In genomic region chr2:180017764-180018163, GRCh38 we compare ENCODE assay signal across 15 cellular contexts. TPM values are rescaled to one million over a fixed set of nuclear protein-coding genes. Genes with fewer than 3 reads are reported as not detected.
DNase-seq lines count a peak whose midpoint lies in the region; ATAC-seq, FAIRE-seq and TF ChIP-seq lines count a peak whose summit lies in the region.
"Had no signal": no experiment of that assay in that cellular context is flagged by ENCODE, and none has a peak within 500 bp of the region (broad histone marks: within the 10 kb centered on the region; RNA-seq: fewer than 3 reads in every experiment).

No MANE protein-coding gene starts in this region.

- intact Hi-C loops in mucosa of descending colon (cut with DNase I, micrococcal nuclease) (no loop called here), posterior cingulate gyrus (cut with DNase I) (no loop called here)

- H3K4me3 ChIP-seq in bronchial epithelial cell (ENCODE audit: low read depth, low read length) (no peak overlapping the region), mucosa of descending colon (no peak overlapping the region)
- H3K4me3 ChIP-seq: BLaER1 had no signal

- no peaks in the 10 kb centered on the region for H3K4me1 ChIP-seq in mucosa of descending colon (ENCODE audit: low read depth)
- H3K4me1 ChIP-seq: BLaER1 had no signal

- H3K36me3 ChIP-seq in bronchial epithelial cell (ENCODE audit: control insufficient read depth, insufficient read depth, low read length) (no peaks in the 10 kb centered on the region), mucosa of descending colon (ENCODE audit: low read depth) (no peaks in the 10 kb centered on the region)
- H3K36me3 ChIP-seq: BLaER1 had no signal

- DNase-seq in AG20443 (ENCODE audit: low spot score) (peak; percentile 17), LHCN-M2 (ENCODE audit: low read depth) (peak; percentile 64), bronchial epithelial cell (ENCODE audit: low read depth) (peak; percentile 58), mucosa of descending colon (peak in 2 of 3 donors; percentile 22 to 30), urothelium cell line (ENCODE audit: low spot score) (no peak), OCI-M2 (lab: John Stamatoyannopoulos, UW; ENCODE audit: unreplicated experiment) (no peak), posterior cingulate gyrus (no peak)
- DNase-seq: activated CD4-positive, alpha-beta memory T cell treated with anti-CD3 and anti-CD28 coated beads for 36 hours; caudate nucleus; DMS79; NCI-H226; stimulated activated naive CD4-positive, alpha-beta T cell treated with Interleukin-2 at 50 U/mL for 16 hours had no signal

- H3K27me3 ChIP-seq in bronchial epithelial cell (ENCODE audit: control insufficient read depth, insufficient read depth, low read length): no peaks in the 10 kb centered on the region
- H3K27me3 ChIP-seq: BLaER1 had no signal

- TF ChIP-seq CTCF in bronchial epithelial cell (IDR thresholded peaks at IDR 0.05; ENCODE audit: insufficient read depth, low read length, severe bottlenecking) (no peak), mucosa of descending colon (IDR thresholded peaks at IDR 0.05) (no peak)

- ATAC-seq in mucosa of descending colon (peak; percentile 22), HG03108 (IDR thresholded peaks at IDR 0.05; ENCODE audit: unreplicated experiment) (no peak)

- no peak for FAIRE-seq in bronchial epithelial cell (lab: Jason Lieb, UNC)
- no peak for FAIRE-seq in urothelium cell line (lab: Jason Lieb, UNC)
- FAIRE-seq: GM19239 had no signal

- no peaks in the 10 kb centered on the region for H3K9me3 ChIP-seq in mucosa of descending colon
- H3K9me3 ChIP-seq: BLaER1 had no signal

RNA-seq across cellular contexts. Expression of gene CWC22, which starts 10.7 kb away (rescaled TPM):
- total RNA-seq in LHCN-M2 (2014; rRNA removed) (12.2 and 16.8 TPM in 2 replicates), bronchial epithelial cell (13.4 and 19.6 TPM in 2 replicates), mucosa of descending colon (10 to 100 TPM; 13.2 to 24.7 (median 14.0) TPM)
- 4.2 TPM for polyA plus RNA-seq in LHCN-M2 (2012)

Comparison
In these comparisons a context has a peak if more than half of its experiments do, and no peak if none do; other contexts are left out.
1. DNase-seq: peak in AG20443 (single experiment), LHCN-M2 (single experiment), bronchial epithelial cell (single experiment) and mucosa of descending colon (2 of 3); none in urothelium cell line (single experiment), OCI-M2 (single experiment) and posterior cingulate gyrus (0 of 10).